1 cellular context compared by ENCODE assay signal in genomic region chr22:31561238-31561887, GRCh38.
A peak's percentile ranks its signal among the peaks of the same experiment; 100 is the strongest.
TF ChIP-seq lines count a peak whose summit lies in the region.

No MANE protein-coding gene starts in this region.

TF ChIP-seq in HepG2, 621 proteins besides CTCF, POLR2A, EP300 and RAD21 (continued from another document and continues in another):
- TF ChIP-seq PAXIP1 (CRISPR knock-in tag; conservative IDR thresholded peaks at IDR 0.05) (0 out of 2 replicates have a peak, but pooled peaks have one; percentile 19), TOPORS (CRISPR knock-in tag; IDR thresholded peaks at IDR 0.05) (no peak), IRX3 (CRISPR knock-in tag; IDR thresholded peaks at IDR 0.05; ENCODE audit: borderline replicate concordance, low read depth) (no peak), PAX8 (CRISPR knock-in tag; IDR thresholded peaks at IDR 0.05; ENCODE audit: borderline replicate concordance) (no peak), NR2F6 (IDR thresholded peaks at IDR 0.05) (no peak), NR2F6 (CRISPR knock-in tag; IDR thresholded peaks at IDR 0.05) (peak; percentile 31; the same call in 1 of the 2 replicates), NCOA2 (CRISPR knock-in tag; IDR thresholded peaks at IDR 0.05) (0 out of 2 replicates have a peak, but pooled peaks have one; percentile 26), ZNF232 (CRISPR knock-in tag; IDR thresholded peaks at IDR 0.05; ENCODE audit: borderline replicate concordance) (no peak), CERS6 (CRISPR knock-in tag; IDR thresholded peaks at IDR 0.05) (no peak), MLX (CRISPR knock-in tag; IDR thresholded peaks at IDR 0.05) (no peak), GLI4 (CRISPR knock-in tag; IDR thresholded peaks at IDR 0.05; ENCODE audit: borderline replicate concordance) (no peak), ZNF343 (CRISPR knock-in tag; IDR thresholded peaks at IDR 0.05) (no peak), ZZZ3 (CRISPR knock-in tag; IDR thresholded peaks at IDR 0.05; ENCODE audit: borderline replicate concordance) (no peak), IRF9 (CRISPR knock-in tag; IDR thresholded peaks at IDR 0.05; ENCODE audit: borderline replicate concordance) (no peak), KAT7 (CRISPR knock-in tag; IDR thresholded peaks at IDR 0.05; ENCODE audit: borderline replicate concordance) (0 out of 2 replicates have a peak, but pooled peaks have one; percentile 40), SRF (IDR thresholded peaks at IDR 0.05; ENCODE audit: low read depth, low read length) (no peak), HES4 (CRISPR knock-in tag; IDR thresholded peaks at IDR 0.05; ENCODE audit: borderline replicate concordance) (no peak), ZNF580 (CRISPR knock-in tag; IDR thresholded peaks at IDR 0.05; ENCODE audit: borderline replicate concordance, low read depth) (peak; percentile 74; the same call in 1 of the 2 replicates), ZC3H13 (CRISPR knock-in tag; IDR thresholded peaks at IDR 0.05) (no peak), ZBTB26 (CRISPR knock-in tag; IDR thresholded peaks at IDR 0.05; ENCODE audit: borderline replicate concordance) (no peak), ZNF224 (CRISPR knock-in tag; IDR thresholded peaks at IDR 0.05) (no peak), DMAP1 (CRISPR knock-in tag; IDR thresholded peaks at IDR 0.05) (no peak), PAF1 (CRISPR knock-in tag; IDR thresholded peaks at IDR 0.05) (no peak), SRY (CRISPR knock-in tag; IDR thresholded peaks at IDR 0.05) (no peak), MBNL3 (CRISPR knock-in tag; conservative IDR thresholded peaks at IDR 0.05) (no peak), KLF12 (CRISPR knock-in tag; IDR thresholded peaks at IDR 0.05; ENCODE audit: borderline replicate concordance) (no peak), FOXP1 (IDR thresholded peaks at IDR 0.05) (no peak), FOXP1 (CRISPR knock-in tag; IDR thresholded peaks at IDR 0.05) (no peak), ZBTB25 (CRISPR knock-in tag; IDR thresholded peaks at IDR 0.05) (no peak), PCBP1 (IDR thresholded peaks at IDR 0.05; ENCODE audit: borderline replicate concordance, low read depth, low read length) (no peak), ZSCAN9 (CRISPR knock-in tag; IDR thresholded peaks at IDR 0.05; ENCODE audit: borderline replicate concordance) (no peak), TCF12 (IDR thresholded peaks at IDR 0.05) (no peak), TCF12 (CRISPR knock-in tag; IDR thresholded peaks at IDR 0.05) (no peak), SP1 (IDR thresholded peaks at IDR 0.05) (no peak), SP1 (CRISPR knock-in tag; IDR thresholded peaks at IDR 0.05) (no peak), MXD4 (CRISPR knock-in tag; IDR thresholded peaks at IDR 0.05) (no peak), ZFP82 (CRISPR knock-in tag; IDR thresholded peaks at IDR 0.05; ENCODE audit: borderline replicate concordance) (no peak), SUZ12 (IDR thresholded peaks at IDR 0.05; ENCODE audit: low read depth, low read length) (no peak), ZNF260 (CRISPR knock-in tag; IDR thresholded peaks at IDR 0.05; ENCODE audit: borderline replicate concordance, low read depth) (no peak), ZBTB40 (IDR thresholded peaks at IDR 0.05) (no peak), ZBTB40 (CRISPR knock-in tag; IDR thresholded peaks at IDR 0.05) (no peak), ZNF781 (CRISPR knock-in tag; IDR thresholded peaks at IDR 0.05; ENCODE audit: borderline replicate concordance, not compliant biosample characterization) (no peak), ZNF512B (CRISPR knock-in tag; IDR thresholded peaks at IDR 0.05; ENCODE audit: borderline replicate concordance) (no peak), MATR3 (CRISPR knock-in tag; IDR thresholded peaks at IDR 0.05) (no peak), POLR2G (IDR thresholded peaks at IDR 0.05; ENCODE audit: low read depth, low read length) (no peak), RXRB (CRISPR knock-in tag; IDR thresholded peaks at IDR 0.05; ENCODE audit: borderline replicate concordance) (peak; percentile 69)
